In the genomic region with DNA sequence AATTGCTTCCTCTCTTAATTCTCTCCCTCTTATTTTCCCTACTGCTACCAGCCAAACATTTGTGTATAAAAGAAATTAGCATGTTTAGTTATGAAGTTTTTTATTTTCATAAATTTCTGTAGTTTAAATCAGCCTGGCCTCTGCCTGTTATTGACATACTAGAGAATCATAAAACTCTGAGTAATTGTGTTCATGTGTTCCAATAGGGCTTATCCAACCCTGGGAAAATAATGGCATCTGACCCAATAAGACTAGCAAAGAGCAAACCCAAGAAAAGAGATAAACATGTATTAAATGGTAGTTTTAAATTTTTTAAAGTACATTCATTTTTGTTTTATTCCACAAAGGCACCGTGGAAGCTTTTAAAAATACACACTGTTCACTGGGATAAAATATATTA, we compare ENCODE assay signal across 15 cellular contexts.
"Had no signal": no experiment of that assay in that cellular context is flagged by ENCODE, and none has a peak within 500 bp of the region (broad histone marks: within the 10 kb centered on the region; RNA-seq: fewer than 3 reads in every experiment).

No MANE protein-coding gene starts in this region.

- H3K9me3 ChIP-seq: mucosa of descending colon, upper lobe of left lung had no signal

- H3K27ac ChIP-seq: spleen, upper lobe of left lung, WERI-Rb-1 had no signal

- DNase-seq: activated CD4-positive, alpha-beta T cell treated with anti-CD3 and anti-CD28 coated beads, Interleukin-2, amount 50 U/mL, for 1 hour; activated CD4-positive, CD25-positive, alpha-beta regulatory T cell treated with anti-CD3 and anti-CD28 coated beads, Interleukin-2, amount 50 U/mL, for 72 hours; activated CD8-positive, alpha-beta T cell treated with anti-CD3 and anti-CD28 coated beads, Interleukin-2, amount 10 ng/mL, durations not matched to agents 7 days and 5 days; activated gamma-delta T cell treated with Interleukin-2 at 50 U/mL for 16 hours; activated T-cell treated with anti-CD3 and anti-CD28 coated beads, Interleukin-2, amount 50 U/mL, for 1 hour; central memory CD4-positive, alpha-beta T cell; effector CD8-positive, alpha-beta T cell; islet precursor cell; left cardiac atrium; mucosa of descending colon; spleen; stimulated activated CD4-positive, alpha-beta T cell treated with anti-CD3 and anti-CD28 coated beads, Interleukin-4, amount 100 ng/mL, for 24 hours; stimulated activated naive CD4-positive, alpha-beta T cell treated with Interleukin-2 at 50 U/mL for 16 hours; upper lobe of left lung; WERI-Rb-1 had no signal

- H3K4me3 ChIP-seq: mucosa of descending colon, spleen, upper lobe of left lung had no signal

- H3K4me1 ChIP-seq: spleen, upper lobe of left lung had no signal

- H3K36me3 ChIP-seq: spleen, upper lobe of left lung, WERI-Rb-1 had no signal

- H3K27me3 ChIP-seq: spleen, upper lobe of left lung had no signal
